Comparison of ENCODE assay signal across 8 cellular contexts in genomic region chr4:130336585-130337217, GRCh38.
DNase-seq lines count a peak whose midpoint lies in the region; ATAC-seq and TF ChIP-seq lines count a peak whose summit lies in the region.

No MANE protein-coding gene starts in this region.

- WGBS in stomach, 5 donors: 46 to 75% (median 61%) methylated on average over 5 of the region's 5 CpGs
- whole genome bisulfite sequencing in lower leg skin, 2 donors: 70 to 76% methylated on average over 5 of the region's 5 CpGs

- DNase-seq in GM13977 (ENCODE audit: low spot score) (no peak), choroid plexus epithelial cell (ENCODE audit: low read depth) (peak; percentile 72), stomach (no peak), putamen (ENCODE audit: low spot score) (no peak), lower leg skin (ENCODE audit: low spot score in 2 of 2) (no peak)
- no peak for DNase-seq in activated CD8-positive, alpha-beta memory T cell treated with anti-CD3 and anti-CD28 coated beads for 24 hours

- peak; percentile 48 for TF ChIP-seq CTCF in GM13977 (IDR thresholded peaks at IDR 0.05; ENCODE audit: extremely low read depth, insufficient read depth, missing control alignments)
- peak; percentile 89 for TF ChIP-seq CTCF in KMS-11 (conservative IDR thresholded peaks at IDR 0.05; ENCODE audit: low read depth, low read length)
- TF ChIP-seq CTCF in choroid plexus epithelial cell (conservative IDR thresholded peaks at IDR 0.05; ENCODE audit: low read depth, low read length): peak; percentile 67
- TF ChIP-seq CTCF in stomach (IDR thresholded peaks at IDR 0.05): peak in 4 of 7 experiments; percentile 9 to 38 (median 29)
- no peak for TF ChIP-seq CTCF in lower leg skin (IDR thresholded peaks at IDR 0.05)

- H4K20me1 ChIP-seq in KMS-11 (ENCODE audit: insufficient read depth): no peaks in the 10 kb centered on the region

- no peak for TF ChIP-seq EP300 in stomach (IDR thresholded peaks at IDR 0.05)

- no peak overlapping the region for H2AFZ ChIP-seq in KMS-11 (ENCODE audit: low read depth)

- H3K9me3 ChIP-seq in stomach: no peaks in the 10 kb centered on the region

- no peak for TF ChIP-seq POLR2A in stomach (IDR thresholded peaks at IDR 0.05)
- no peak for TF ChIP-seq POLR2A in lower leg skin (IDR thresholded peaks at IDR 0.05)

- H3K27ac ChIP-seq in KMS-11 (no peak overlapping the region), stomach (no peak overlapping the region)

- H3K4me1 ChIP-seq in KMS-11 (ENCODE audit: low read depth, poor library complexity, severe bottlenecking) (peaks cover 9% of the 10 kb centered on the region), stomach (no peaks in the 10 kb centered on the region)

- H3K27me3 ChIP-seq in KMS-11 (ENCODE audit: insufficient read depth, low read depth): no peaks in the 10 kb centered on the region
- no peaks in the 10 kb centered on the region for H3K27me3 ChIP-seq in stomach

- no peaks in the 10 kb centered on the region for H3K79me2 ChIP-seq in KMS-11 (ENCODE audit: insufficient read depth, low read depth)

- no peak overlapping the region for H3K4me3 ChIP-seq in KMS-11 (IDR thresholded peaks at IDR 0.05; ENCODE audit: insufficient read depth, low read depth, low read length)
- no peak overlapping the region for H3K4me3 ChIP-seq in choroid plexus epithelial cell (ENCODE audit: low read depth, low read length)
- no peak overlapping the region for H3K4me3 ChIP-seq in stomach
- H3K4me3 ChIP-seq in lower leg skin (ENCODE audit: low read depth, poor library complexity, severe bottlenecking): no peak overlapping the region

- in situ Hi-C loops in GM13977 (cut with MboI; ENCODE audit: low pct_unique_long_range_greater_than_20kb, low sequenced_read_pairs, unreplicated experiment): no loop called here

- no peak overlapping the region for H3K4me2 ChIP-seq in KMS-11

- intact Hi-C loops in stomach (cut with DNase I; ENCODE audit: low total_unique reads) (no loop called here), lower leg skin (cut with DNase I; ENCODE audit: low total_unique reads) (no loop called here)

- ATAC-seq in GM21737 (IDR thresholded peaks at IDR 0.05; ENCODE audit: unreplicated experiment): peak; percentile 64

- H3K9ac ChIP-seq in KMS-11: no peak overlapping the region

- no peaks in the 10 kb centered on the region for H3K36me3 ChIP-seq in KMS-11 (ENCODE audit: insufficient read depth)
- H3K36me3 ChIP-seq in stomach: no peaks in the 10 kb centered on the region

Comparison
In these comparisons a context has a peak if more than half of its experiments do, and no peak if none do; other contexts are left out.
1. CTCF ChIP-seq: peak in GM13977 (single experiment), KMS-11 (single experiment), choroid plexus epithelial cell (single experiment) and stomach (4 of 7); none in lower leg skin (0 of 3).